1 cellular context compared by ENCODE assay signal in genomic region chr20:6829510-6830116, GRCh38.
TF ChIP-seq lines count a peak whose summit lies in the region.

No MANE protein-coding gene starts in this region.

TF ChIP-seq in SK-N-SH, 30 proteins besides CTCF, POLR2A, EP300 and RAD21 (continued from another document):
- TF ChIP-seq TAF1 (IDR thresholded peaks at IDR 0.05; ENCODE audit: borderline replicate concordance, low read depth, low read length) (no peak), MXI1 (IDR thresholded peaks at IDR 0.05; ENCODE audit: low read depth, low read length) (no peak), YY1 (IDR thresholded peaks at IDR 0.05; ENCODE audit: low read depth) (no peak), ELF1 (IDR thresholded peaks at IDR 0.05) (no peak), EZH2phosphoT487 (IDR thresholded peaks at IDR 0.05; ENCODE audit: borderline replicate concordance, low read depth) (no peak)
- TF ChIP-seq, protein P1, sequence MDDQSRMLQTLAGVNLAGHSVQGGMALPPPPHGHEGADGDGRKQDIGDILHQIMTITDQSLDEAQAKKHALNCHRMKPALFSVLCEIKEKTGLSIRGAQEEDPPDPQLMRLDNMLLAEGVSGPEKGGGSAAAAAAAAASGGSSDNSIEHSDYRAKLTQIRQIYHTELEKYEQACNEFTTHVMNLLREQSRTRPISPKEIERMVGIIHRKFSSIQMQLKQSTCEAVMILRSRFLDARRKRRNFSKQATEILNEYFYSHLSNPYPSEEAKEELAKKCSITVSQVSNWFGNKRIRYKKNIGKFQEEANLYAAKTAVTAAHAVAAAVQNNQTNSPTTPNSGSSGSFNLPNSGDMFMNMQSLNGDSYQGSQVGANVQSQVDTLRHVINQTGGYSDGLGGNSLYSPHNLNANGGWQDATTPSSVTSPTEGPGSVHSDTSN (IDR thresholded peaks at IDR 0.05): no peak
